ENCODE assay signal across 1 cellular context in the genomic region with DNA sequence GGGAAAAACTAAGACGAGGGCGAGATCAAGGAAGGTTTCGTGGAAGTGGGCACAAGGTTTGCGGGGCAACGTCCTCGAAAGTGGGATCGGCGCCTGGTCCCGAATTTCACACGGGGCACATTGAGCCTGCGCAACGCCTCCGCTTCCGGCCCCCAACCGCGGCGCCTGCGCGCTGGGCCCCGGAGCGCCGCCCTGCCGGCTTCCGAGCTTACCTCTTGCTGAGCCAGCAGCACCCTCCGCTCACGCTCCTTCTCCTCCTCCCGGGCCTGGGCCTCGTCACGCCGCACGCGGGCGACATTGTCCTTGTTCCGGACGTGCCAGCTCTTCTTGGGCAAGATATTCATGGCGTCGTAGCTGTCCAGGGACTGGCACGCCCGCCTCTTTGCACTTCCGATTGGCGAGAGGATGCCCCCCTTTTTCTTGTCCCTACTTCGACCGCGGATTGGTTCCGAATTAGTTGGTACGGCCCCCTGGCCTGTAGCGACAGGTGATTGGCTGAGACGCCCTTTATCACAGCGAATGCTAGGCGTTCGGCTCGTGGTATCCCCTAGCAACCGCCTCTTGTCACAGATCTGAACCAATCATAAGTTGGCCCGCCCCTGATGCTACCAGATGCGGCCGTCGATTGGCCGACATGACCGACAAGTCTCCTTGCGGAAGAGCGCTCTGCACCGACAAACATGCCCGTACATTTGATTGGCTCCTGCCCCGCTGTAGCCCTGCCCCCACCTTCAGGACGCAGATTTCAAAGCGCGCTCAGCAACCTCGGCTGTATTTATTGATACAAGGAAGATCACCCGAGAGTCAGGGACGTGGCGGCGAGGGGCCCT.
TF ChIP-seq lines count a peak whose summit lies in the region.

LENG1 (minus strand) TSS at position 370 of the 830 bp plus-strand sequence; CDS start at position 344, 26 bp downstream.

TF ChIP-seq in K562, 482 proteins besides CTCF, POLR2A, EP300 and RAD21 (continued from another document and continues in another):
- TF ChIP-seq SAFB (IDR thresholded peaks at IDR 0.05; ENCODE audit: borderline replicate concordance, low read depth, low read length) (no peak), AFF4 (CRISPR knock-in tag; IDR thresholded peaks at IDR 0.05) (no peak), ZKSCAN3 (CRISPR knock-in tag; IDR thresholded peaks at IDR 0.05) (no peak), ZNF316 (IDR thresholded peaks at IDR 0.05) (peak; percentile 54), SRSF9 (IDR thresholded peaks at IDR 0.05; ENCODE audit: borderline replicate concordance, low read depth, low read length) (no peak), SRF (CRISPR knock-in tag; IDR thresholded peaks at IDR 0.05) (0 out of 4 replicates have a peak, but pooled peaks of 1 of the 2 experiments have one; percentile 40), POLR3G (IDR thresholded peaks at IDR 0.05; ENCODE audit: extremely low read depth, insufficient read length, insufficient replicate concordance) (no peak), SMAD2 (IDR thresholded peaks at IDR 0.05; ENCODE audit: low read depth, low read length) (no peak), MYNN (IDR thresholded peaks at IDR 0.05) (no peak), MYNN (CRISPR knock-in tag; IDR thresholded peaks at IDR 0.05) (no peak), SMC3 (conservative IDR thresholded peaks at IDR 0.05; ENCODE audit: insufficient read depth, low read depth, low read length) (no peak), ZNF561 (CRISPR knock-in tag; conservative IDR thresholded peaks at IDR 0.05) (no peak), ZNF354B (CRISPR knock-in tag; IDR thresholded peaks at IDR 0.05) (no peak), DDX20 (tag; IDR thresholded peaks at IDR 0.05; ENCODE audit: low read depth) (no peak), KAT8 (IDR thresholded peaks at IDR 0.05; ENCODE audit: low read depth) (no peak), ZNF740 (CRISPR knock-in tag; IDR thresholded peaks at IDR 0.05) (0 out of 2 replicates have a peak, but pooled peaks have one; percentile 48), ZNF740 (tag; IDR thresholded peaks at IDR 0.05) (no peak), RNF2 (IDR thresholded peaks at IDR 0.05) (0 out of 2 replicates have a peak, but pooled peaks have one; percentile 58), NFE2L1 (tag; IDR thresholded peaks at IDR 0.05; ENCODE audit: borderline replicate concordance, low read depth) (no peak), RCOR1 (IDR thresholded peaks at IDR 0.05; ENCODE audit: borderline replicate concordance in 1 of 2, low read depth in 2 of 2, low read length in 2 of 2) (peak; percentile 6 to 58; a peak in 2 of 4 replicates), E2F3 (CRISPR knock-in tag; IDR thresholded peaks at IDR 0.05) (no peak), IFI16 (CRISPR knock-in tag; IDR thresholded peaks at IDR 0.05) (no peak), GTF3C2 (IDR thresholded peaks at IDR 0.05; ENCODE audit: borderline replicate concordance, extremely low read depth, insufficient read length) (no peak), MAZ (CRISPR knock-in tag; conservative IDR thresholded peaks at IDR 0.05 in 1 of 2, IDR thresholded peaks at IDR 0.05 in 1 of 2) (peak; percentile 84 to 93), HNRNPH1 (optimal IDR thresholded peaks at IDR 0.05; ENCODE audit: low read depth, low read length) (no peak), ZNF75A (CRISPR knock-in tag; IDR thresholded peaks at IDR 0.05) (no peak), ARNT (IDR thresholded peaks at IDR 0.05) (no peak; a peak in 1 of 4 replicates), GATAD2B (IDR thresholded peaks at IDR 0.05; ENCODE audit: borderline replicate concordance) (no peak), STAT6 (CRISPR knock-in tag; IDR thresholded peaks at IDR 0.05) (peak; percentile 25; the same call in 1 of the 2 replicates), ZSCAN29 (IDR thresholded peaks at IDR 0.05) (no peak), GABPB1 (CRISPR knock-in tag; IDR thresholded peaks at IDR 0.05) (peak; percentile 89)
- TF ChIP-seq, protein P1, sequence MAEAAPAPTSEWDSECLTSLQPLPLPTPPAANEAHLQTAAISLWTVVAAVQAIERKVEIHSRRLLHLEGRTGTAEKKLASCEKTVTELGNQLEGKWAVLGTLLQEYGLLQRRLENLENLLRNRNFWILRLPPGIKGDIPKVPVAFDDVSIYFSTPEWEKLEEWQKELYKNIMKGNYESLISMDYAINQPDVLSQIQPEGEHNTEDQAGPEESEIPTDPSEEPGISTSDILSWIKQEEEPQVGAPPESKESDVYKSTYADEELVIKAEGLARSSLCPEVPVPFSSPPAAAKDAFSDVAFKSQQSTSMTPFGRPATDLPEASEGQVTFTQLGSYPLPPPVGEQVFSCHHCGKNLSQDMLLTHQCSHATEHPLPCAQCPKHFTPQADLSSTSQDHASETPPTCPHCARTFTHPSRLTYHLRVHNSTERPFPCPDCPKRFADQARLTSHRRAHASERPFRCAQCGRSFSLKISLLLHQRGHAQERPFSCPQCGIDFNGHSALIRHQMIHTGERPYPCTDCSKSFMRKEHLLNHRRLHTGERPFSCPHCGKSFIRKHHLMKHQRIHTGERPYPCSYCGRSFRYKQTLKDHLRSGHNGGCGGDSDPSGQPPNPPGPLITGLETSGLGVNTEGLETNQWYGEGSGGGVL (CRISPR knock-in tag; IDR thresholded peaks at IDR 0.05), result no peak
- TF ChIP-seq, protein P2, sequence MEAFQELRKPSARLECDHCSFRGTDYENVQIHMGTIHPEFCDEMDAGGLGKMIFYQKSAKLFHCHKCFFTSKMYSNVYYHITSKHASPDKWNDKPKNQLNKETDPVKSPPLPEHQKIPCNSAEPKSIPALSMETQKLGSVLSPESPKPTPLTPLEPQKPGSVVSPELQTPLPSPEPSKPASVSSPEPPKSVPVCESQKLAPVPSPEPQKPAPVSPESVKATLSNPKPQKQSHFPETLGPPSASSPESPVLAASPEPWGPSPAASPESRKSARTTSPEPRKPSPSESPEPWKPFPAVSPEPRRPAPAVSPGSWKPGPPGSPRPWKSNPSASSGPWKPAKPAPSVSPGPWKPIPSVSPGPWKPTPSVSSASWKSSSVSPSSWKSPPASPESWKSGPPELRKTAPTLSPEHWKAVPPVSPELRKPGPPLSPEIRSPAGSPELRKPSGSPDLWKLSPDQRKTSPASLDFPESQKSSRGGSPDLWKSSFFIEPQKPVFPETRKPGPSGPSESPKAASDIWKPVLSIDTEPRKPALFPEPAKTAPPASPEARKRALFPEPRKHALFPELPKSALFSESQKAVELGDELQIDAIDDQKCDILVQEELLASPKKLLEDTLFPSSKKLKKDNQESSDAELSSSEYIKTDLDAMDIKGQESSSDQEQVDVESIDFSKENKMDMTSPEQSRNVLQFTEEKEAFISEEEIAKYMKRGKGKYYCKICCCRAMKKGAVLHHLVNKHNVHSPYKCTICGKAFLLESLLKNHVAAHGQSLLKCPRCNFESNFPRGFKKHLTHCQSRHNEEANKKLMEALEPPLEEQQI (IDR thresholded peaks at IDR 0.05), result no peak
- TF ChIP-seq, protein P3, sequence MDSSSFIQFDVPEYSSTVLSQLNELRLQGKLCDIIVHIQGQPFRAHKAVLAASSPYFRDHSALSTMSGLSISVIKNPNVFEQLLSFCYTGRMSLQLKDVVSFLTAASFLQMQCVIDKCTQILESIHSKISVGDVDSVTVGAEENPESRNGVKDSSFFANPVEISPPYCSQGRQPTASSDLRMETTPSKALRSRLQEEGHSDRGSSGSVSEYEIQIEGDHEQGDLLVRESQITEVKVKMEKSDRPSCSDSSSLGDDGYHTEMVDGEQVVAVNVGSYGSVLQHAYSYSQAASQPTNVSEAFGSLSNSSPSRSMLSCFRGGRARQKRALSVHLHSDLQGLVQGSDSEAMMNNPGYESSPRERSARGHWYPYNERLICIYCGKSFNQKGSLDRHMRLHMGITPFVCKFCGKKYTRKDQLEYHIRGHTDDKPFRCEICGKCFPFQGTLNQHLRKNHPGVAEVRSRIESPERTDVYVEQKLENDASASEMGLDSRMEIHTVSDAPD (CRISPR knock-in tag; IDR thresholded peaks at IDR 0.05), result no peak
- TF ChIP-seq, protein P4, sequence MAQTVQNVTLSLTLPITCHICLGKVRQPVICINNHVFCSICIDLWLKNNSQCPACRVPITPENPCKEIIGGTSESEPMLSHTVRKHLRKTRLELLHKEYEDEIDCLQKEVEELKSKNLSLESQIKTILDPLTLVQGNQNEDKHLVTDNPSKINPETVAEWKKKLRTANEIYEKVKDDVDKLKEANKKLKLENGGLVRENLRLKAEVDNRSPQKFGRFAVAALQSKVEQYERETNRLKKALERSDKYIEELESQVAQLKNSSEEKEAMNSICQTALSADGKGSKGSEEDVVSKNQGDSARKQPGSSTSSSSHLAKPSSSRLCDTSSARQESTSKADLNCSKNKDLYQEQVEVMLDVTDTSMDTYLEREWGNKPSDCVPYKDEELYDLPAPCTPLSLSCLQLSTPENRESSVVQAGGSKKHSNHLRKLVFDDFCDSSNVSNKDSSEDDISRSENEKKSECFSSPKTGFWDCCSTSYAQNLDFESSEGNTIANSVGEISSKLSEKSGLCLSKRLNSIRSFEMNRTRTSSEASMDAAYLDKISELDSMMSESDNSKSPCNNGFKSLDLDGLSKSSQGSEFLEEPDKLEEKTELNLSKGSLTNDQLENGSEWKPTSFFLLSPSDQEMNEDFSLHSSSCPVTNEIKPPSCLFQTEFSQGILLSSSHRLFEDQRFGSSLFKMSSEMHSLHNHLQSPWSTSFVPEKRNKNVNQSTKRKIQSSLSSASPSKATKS (CRISPR knock-in tag; IDR thresholded peaks at IDR 0.05), result no peak
- TF ChIP-seq, protein P5, sequence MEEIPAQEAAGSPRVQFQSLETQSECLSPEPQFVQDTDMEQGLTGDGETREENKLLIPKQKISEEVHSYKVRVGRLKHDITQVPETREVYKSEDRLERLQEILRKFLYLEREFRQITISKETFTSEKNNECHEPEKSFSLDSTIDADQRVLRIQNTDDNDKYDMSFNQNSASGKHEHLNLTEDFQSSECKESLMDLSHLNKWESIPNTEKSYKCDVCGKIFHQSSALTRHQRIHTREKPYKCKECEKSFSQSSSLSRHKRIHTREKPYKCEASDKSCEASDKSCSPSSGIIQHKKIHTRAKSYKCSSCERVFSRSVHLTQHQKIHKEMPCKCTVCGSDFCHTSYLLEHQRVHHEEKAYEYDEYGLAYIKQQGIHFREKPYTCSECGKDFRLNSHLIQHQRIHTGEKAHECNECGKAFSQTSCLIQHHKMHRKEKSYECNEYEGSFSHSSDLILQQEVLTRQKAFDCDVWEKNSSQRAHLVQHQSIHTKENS (CRISPR knock-in tag; IDR thresholded peaks at IDR 0.05), result no peak
